ENCODE assay signal across 23 cellular contexts in the genomic region with DNA sequence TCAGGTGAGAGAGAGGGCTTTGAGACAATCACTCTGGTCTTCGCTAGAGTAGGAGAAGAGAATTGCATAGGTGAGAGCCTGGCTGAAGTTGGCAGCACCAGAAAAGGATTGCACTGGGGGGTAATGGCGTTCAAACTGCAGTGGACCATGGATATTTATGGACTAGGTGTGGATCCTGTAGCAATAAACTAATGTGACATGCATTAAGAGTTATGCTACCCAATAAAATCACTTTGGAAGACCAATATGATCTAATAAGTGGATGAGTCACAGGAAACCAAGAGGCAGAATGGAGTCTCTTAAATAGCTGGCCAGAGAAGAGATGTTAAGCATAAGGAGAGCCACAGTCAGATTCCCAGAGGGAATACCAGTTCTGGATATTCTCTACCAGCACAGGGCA.
DNase-seq lines count a peak whose midpoint lies in the region; ATAC-seq and TF ChIP-seq lines count a peak whose summit lies in the region.
"Had no signal": no experiment of that assay in that cellular context is flagged by ENCODE, and none has a peak within 500 bp of the region (broad histone marks: within the 10 kb centered on the region; RNA-seq: fewer than 3 reads in every experiment).

No MANE protein-coding gene starts in this region.

- H3K36me3 ChIP-seq in HEK293 (ENCODE audit: control insufficient read depth in 2 of 2, insufficient read depth in 1 of 2, low read length in 2 of 2) = no peaks in the 10 kb centered on the region
- H3K36me3 ChIP-seq: BLaER1 treated with 17β-estradiol and CSF1 and Interleukin-3, amounts not matched to agents 10 nM and 100 nM; neutrophil had no signal

- H3K4me1 ChIP-seq in HEK293 (ENCODE audit: control insufficient read depth, insufficient read depth, low read length) = no peaks in the 10 kb centered on the region
- H3K4me1 ChIP-seq: BLaER1 treated with 17β-estradiol and CSF1 and Interleukin-3, amounts not matched to agents 10 nM and 100 nM had no signal

- no peak overlapping the region for H3K4me3 ChIP-seq in HEK293 (ENCODE audit: low read depth, low read length)
- H3K4me3 ChIP-seq: BLaER1 treated with 17β-estradiol and CSF1 and Interleukin-3, amounts not matched to agents 10 nM and 100 nM had no signal

- DNase-seq in COLO829 (ENCODE audit: low spot score) (peak; percentile 56), SK-N-DZ (ENCODE audit: low spot score) (peak; percentile 80), iris pigment epithelial cell (ENCODE audit: low read depth) (peak; percentile 16), GM19238 (ENCODE audit: insufficient read length, low spot score) (no peak), erythroblast (lab: John Stamatoyannopoulos, UW) (no peak)
- DNase-seq: ACHN; anterior cingulate cortex; Calu3; endodermal cell; left cardiac atrium; NCI-H1092 treated with DMSO at 0.1 percent for 48 hours; NCI-H2029; NCI-H2227 treated with DMSO at 0.1 percent for 48 hours; NCI-H82; stimulated activated CD4-positive, alpha-beta T cell treated with anti-CD3 and anti-CD28 coated beads, Interleukin-2, amount 100 ng/mL, for 24 hours; T1000 had no signal

- ATAC-seq in GM21526 (IDR thresholded peaks at IDR 0.05; ENCODE audit: low FRiP score, unreplicated experiment) (no peak), HG03045 (IDR thresholded peaks at IDR 0.05; ENCODE audit: unreplicated experiment) (no peak)
- ATAC-seq: HepG2, left cardiac atrium, WTC11 had no signal

- H3K9me3 ChIP-seq in HEK293 (ENCODE audit: control insufficient read depth, insufficient read depth, low read depth, low read length) = no peaks in the 10 kb centered on the region
- H3K9me3 ChIP-seq: BLaER1 treated with 17β-estradiol and CSF1 and Interleukin-3, amounts not matched to agents 10 nM and 100 nM; neutrophil had no signal

- no peak overlapping the region for H3K27ac ChIP-seq in HEK293 (ENCODE audit: extremely low read depth, low read depth, low read length)
- H3K27ac ChIP-seq: BLaER1 treated with 17β-estradiol and CSF1 and Interleukin-3, amounts not matched to agents 10 nM and 100 nM; neutrophil had no signal

- POLR2A ChIA-PET in HEK293 (lab: Yijun Ruan, JAX) = no interaction called here

- TF ChIP-seq CTCF in HEK293 (tag by site-specific recombination; IDR thresholded peaks at IDR 0.05) = no peak

- no peak for TF ChIP-seq POLR2A in erythroblast (IDR thresholded peaks at IDR 0.05; ENCODE audit: low read length)

- CTCF ChIA-PET in HEK293 (lab: Yijun Ruan, JAX) = no interaction called here

TF ChIP-seq in HEK293, 187 proteins besides CTCF, POLR2A, EP300 and RAD21:
- TF ChIP-seq, protein P1, sequence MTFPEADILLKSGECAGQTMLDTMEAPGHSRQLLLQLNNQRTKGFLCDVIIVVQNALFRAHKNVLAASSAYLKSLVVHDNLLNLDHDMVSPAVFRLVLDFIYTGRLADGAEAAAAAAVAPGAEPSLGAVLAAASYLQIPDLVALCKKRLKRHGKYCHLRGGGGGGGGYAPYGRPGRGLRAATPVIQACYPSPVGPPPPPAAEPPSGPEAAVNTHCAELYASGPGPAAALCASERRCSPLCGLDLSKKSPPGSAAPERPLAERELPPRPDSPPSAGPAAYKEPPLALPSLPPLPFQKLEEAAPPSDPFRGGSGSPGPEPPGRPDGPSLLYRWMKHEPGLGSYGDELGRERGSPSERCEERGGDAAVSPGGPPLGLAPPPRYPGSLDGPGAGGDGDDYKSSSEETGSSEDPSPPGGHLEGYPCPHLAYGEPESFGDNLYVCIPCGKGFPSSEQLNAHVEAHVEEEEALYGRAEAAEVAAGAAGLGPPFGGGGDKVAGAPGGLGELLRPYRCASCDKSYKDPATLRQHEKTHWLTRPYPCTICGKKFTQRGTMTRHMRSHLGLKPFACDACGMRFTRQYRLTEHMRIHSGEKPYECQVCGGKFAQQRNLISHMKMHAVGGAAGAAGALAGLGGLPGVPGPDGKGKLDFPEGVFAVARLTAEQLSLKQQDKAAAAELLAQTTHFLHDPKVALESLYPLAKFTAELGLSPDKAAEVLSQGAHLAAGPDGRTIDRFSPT (tag by site-specific recombination; IDR thresholded peaks at IDR 0.05) = 0 out of 2 replicates have a peak, but pooled peaks have one; percentile 21
- TF ChIP-seq ZNF561 (tag by site-specific recombination; IDR thresholded peaks at IDR 0.05; ENCODE audit: borderline replicate concordance) (no peak), ZFHX2 (tag by site-specific recombination; conservative IDR thresholded peaks at IDR 0.05) (no peak), ZNF324 (tag by site-specific recombination; IDR thresholded peaks at IDR 0.05) (no peak)

Comparison
In these comparisons a context has a peak if more than half of its experiments do, and no peak if none do; other contexts are left out.
1. DNase-seq: peak in COLO829 (single experiment), SK-N-DZ (single experiment) and iris pigment epithelial cell (single experiment); none in GM19238 (single experiment) and erythroblast (0 of 2).